20 cellular contexts compared by ENCODE assay signal in genomic region chr4:184769285-184769825, GRCh38.
"Had no signal": no experiment of that assay in that cellular context is flagged by ENCODE, and none has a peak within 500 bp of the region (broad histone marks: within the 10 kb centered on the region; RNA-seq: fewer than 3 reads in every experiment).

No MANE protein-coding gene starts in this region.

- H3K27ac ChIP-seq: cardiac muscle cell, left lung, suprapubic skin, transverse colon, uterus had no signal

- H3K9me3 ChIP-seq: left lung, suprapubic skin, transverse colon, uterus had no signal

- H3K4me3 Mint-ChIP-seq: activated T-cell treated with anti-CD3 and anti-CD28 coated beads, Interleukin-2, amount 50 U/mL, for 72 hours; stimulated activated naive CD8-positive, alpha-beta T cell treated with anti-CD3 and anti-CD28 coated beads, Interleukin-15, amount 100 ng/mL, for 72 hours had no signal

- DNase-seq: activated CD4-positive, CD25-positive, alpha-beta regulatory T cell; activated CD8-positive, alpha-beta memory T cell treated with anti-CD3 and anti-CD28 coated beads for 24 hours; activated gamma-delta T cell treated with Interleukin-2 at 50 U/mL for 16 hours; activated T-cell treated with anti-CD3 and anti-CD28 coated beads, Interleukin-2, amount 50 U/mL, for 72 hours; foreskin fibroblast; hypothalamus; kidney; left lung; mammary epithelial cell; right cardiac atrium; stimulated activated CD4-positive, alpha-beta T cell treated with anti-CD3 and anti-CD28 coated beads, Interleukin-2, amount 100 ng/mL, for 24 hours; stimulated activated naive CD8-positive, alpha-beta T cell treated with anti-CD3 and anti-CD28 coated beads, Interleukin-15, amount 100 ng/mL, for 72 hours; T-helper 1 cell; T-helper 9 cell; transverse colon; uterus had no signal

- H3K9me3 Mint-ChIP-seq: activated naive CD4-positive, alpha-beta T cell treated with anti-CD3 and anti-CD28 coated beads, Interleukin-2, amount 50 U/mL, for 72 hours; activated T-cell treated with anti-CD3 and anti-CD28 coated beads, Interleukin-2, amount 50 U/mL, for 72 hours; stimulated activated naive CD8-positive, alpha-beta T cell treated with anti-CD3 and anti-CD28 coated beads, Interleukin-15, amount 100 ng/mL, for 72 hours had no signal

- H3K4me3 ChIP-seq: cardiac muscle cell, left lung, suprapubic skin, transverse colon, uterus had no signal

- H3K27ac Mint-ChIP-seq: activated naive CD4-positive, alpha-beta T cell treated with anti-CD3 and anti-CD28 coated beads, Interleukin-2, amount 50 U/mL, for 72 hours; activated T-cell treated with anti-CD3 and anti-CD28 coated beads, Interleukin-2, amount 50 U/mL, for 72 hours; progenitor cell of endocrine pancreas; stimulated activated naive CD8-positive, alpha-beta T cell treated with anti-CD3 and anti-CD28 coated beads, Interleukin-15, amount 100 ng/mL, for 72 hours had no signal

- H3K27me3 Mint-ChIP-seq: stimulated activated naive CD8-positive, alpha-beta T cell treated with anti-CD3 and anti-CD28 coated beads, Interleukin-15, amount 100 ng/mL, for 72 hours had no signal

- H3K4me1 ChIP-seq: left lung, suprapubic skin, transverse colon, uterus had no signal

- H3K4me1 Mint-ChIP-seq: stimulated activated naive CD8-positive, alpha-beta T cell treated with anti-CD3 and anti-CD28 coated beads, Interleukin-15, amount 100 ng/mL, for 72 hours had no signal

- H3K27me3 ChIP-seq: cardiac muscle cell, left lung, suprapubic skin, transverse colon, uterus had no signal

- H3K36me3 ChIP-seq: uterus had no signal
